Comparison of ENCODE assay signal across 9 cellular contexts in genomic region chr3:109023656-109024254, GRCh38.
A peak's percentile ranks its signal among the peaks of the same experiment; 100 is the strongest.
DNase-seq lines count a peak whose midpoint lies in the region; ATAC-seq and TF ChIP-seq lines count a peak whose summit lies in the region.
"Had no signal": no experiment of that assay in that cellular context is flagged by ENCODE, and none has a peak within 500 bp of the region (broad histone marks: within the 10 kb centered on the region; RNA-seq: fewer than 3 reads in every experiment).

No MANE protein-coding gene starts in this region.

- H3K27me3 ChIP-seq in OCI-LY3 (ENCODE audit: low read depth, low read length) (no peaks in the 10 kb centered on the region), adipocyte (replicated peaks; ENCODE audit: control insufficient read depth, insufficient read depth, low read length) (peaks cover 3% of the 10 kb centered on the region), hepatocyte (no peaks in the 10 kb centered on the region), spleen (replicated peaks in 1 of 7) (no peaks in the 10 kb centered on the region)

- no peak overlapping the region for H3K4me3 ChIP-seq in OCI-LY3 (ENCODE audit: low read length)
- no peak overlapping the region for H3K4me3 ChIP-seq in adipocyte (ENCODE audit: low read length)
- no peak overlapping the region for H3K4me3 ChIP-seq in hepatocyte
- no peak overlapping the region for H3K4me3 ChIP-seq in spleen

- H2AFZ ChIP-seq in OCI-LY3 (ENCODE audit: low read depth, low read length) = no peak overlapping the region
- H2AFZ ChIP-seq in hepatocyte = no peak overlapping the region

- no peaks in the 10 kb centered on the region for H3K79me2 ChIP-seq in OCI-LY3 (ENCODE audit: low read length)
- no peaks in the 10 kb centered on the region for H3K79me2 ChIP-seq in hepatocyte

- ATAC-seq in GM19438 (IDR thresholded peaks at IDR 0.05; ENCODE audit: low read depth, unreplicated experiment) = peak; percentile 77
- ATAC-seq in HG03469 (IDR thresholded peaks at IDR 0.05; ENCODE audit: unreplicated experiment) = peak; percentile 76
- no peak for ATAC-seq in GM21786 (IDR thresholded peaks at IDR 0.05; ENCODE audit: unreplicated experiment)

- no peaks in the 10 kb centered on the region for H3K9me2 ChIP-seq in hepatocyte (replicated peaks; ENCODE audit: insufficient read depth)

- H3K27ac ChIP-seq in OCI-LY3 (ENCODE audit: low read length) (no peak overlapping the region), hepatocyte (no peak overlapping the region), spleen (no peak overlapping the region)

- TF ChIP-seq CTCF in OCI-LY3 (IDR thresholded peaks at IDR 0.05; ENCODE audit: low read depth, low read length) (peak; percentile 83), hepatocyte (IDR thresholded peaks at IDR 0.05; ENCODE audit: poor library complexity) (peak; percentile 88), spleen (IDR thresholded peaks at IDR 0.05 in 8 of 11, conservative IDR thresholded peaks at IDR 0.05 in 3 of 11) (peak in 7 of 11 experiments; percentile 40 to 71 (median 63))

- peaks cover 6% of the 10 kb centered on the region; the same call in 1 of the 2 replicates for H3K4me1 ChIP-seq in OCI-LY3 (ENCODE audit: low read length)
- H3K4me1 ChIP-seq in adipocyte (ENCODE audit: control insufficient read depth, insufficient read depth, low read length) = no peaks in the 10 kb centered on the region
- no peaks in the 10 kb centered on the region for H3K4me1 ChIP-seq in hepatocyte (ENCODE audit: insufficient read depth)
- H3K4me1 ChIP-seq in spleen = no peaks in the 10 kb centered on the region

- H3K36me3 ChIP-seq in OCI-LY3 (replicated peaks; ENCODE audit: low read depth, low read length) (no peaks in the 10 kb centered on the region), adipocyte (ENCODE audit: control insufficient read depth, insufficient read depth, low read length, severe bottlenecking) (no peaks in the 10 kb centered on the region), hepatocyte (replicated peaks; ENCODE audit: insufficient read depth, low read depth) (no peaks in the 10 kb centered on the region), spleen (no peaks in the 10 kb centered on the region)

- H3K4me2 ChIP-seq in OCI-LY3 (ENCODE audit: low read length) (no peak overlapping the region), hepatocyte (no peak overlapping the region)

- WGBS in hepatocyte (ENCODE audit: low lambda C conversion rate, missing lambda C conversion rate) = 35% methylated on average over 3 of the region's 3 CpGs
- 32 to 36% (median 34%) methylated on average over 3 of the region's 3 CpGs for WGBS in spleen, 5 donors

- DNase-seq in DMS53 treated with DMSO at 0.1 percent for 48 hours (lab: John Stamatoyannopoulos, UW; ENCODE audit: unreplicated experiment) (peak; percentile 47), adipocyte (ENCODE audit: low read depth) (peak; percentile 64), hepatocyte (ENCODE audit: low spot score) (peak; percentile 61), spleen (no peak)
- DNase-seq: activated naive CD8-positive, alpha-beta T cell treated with anti-CD3 and anti-CD28 coated beads, Interleukin-2, amount 10 ng/mL, durations not matched to agents 7 days and 5 days had no signal

- no peaks in the 10 kb centered on the region for H3K9me3 ChIP-seq in OCI-LY3 (ENCODE audit: insufficient read depth, low read length)
- no peaks in the 10 kb centered on the region for H3K9me3 ChIP-seq in adipocyte (ENCODE audit: control insufficient read depth, low read length)
- no peaks in the 10 kb centered on the region for H3K9me3 ChIP-seq in hepatocyte (ENCODE audit: low read depth)
- H3K9me3 ChIP-seq in spleen = no peaks in the 10 kb centered on the region

- intact Hi-C loops in spleen (cut with DNase I; ENCODE audit: low total_unique reads) = no loop called here

- TF ChIP-seq POLR2A in spleen (IDR thresholded peaks at IDR 0.05) = no peak

- H4K20me1 ChIP-seq in OCI-LY3 (ENCODE audit: insufficient read depth, low read length) (no peaks in the 10 kb centered on the region), hepatocyte (ENCODE audit: insufficient read depth, poor library complexity, severe bottlenecking) (no peaks in the 10 kb centered on the region)

- H3K9ac ChIP-seq in OCI-LY3 (ENCODE audit: low read length) (no peak overlapping the region), adipocyte (ENCODE audit: low read length) (no peak overlapping the region)
